In genomic region chr11:111193924-111194490, GRCh38 we compare ENCODE assay signal across 32 cellular contexts. TPM values are rescaled to one million over a fixed set of nuclear protein-coding genes. Genes with fewer than 3 reads are reported as not detected.
"Had no signal": no experiment of that assay in that cellular context is flagged by ENCODE, and none has a peak within 500 bp of the region (broad histone marks: within the 10 kb centered on the region; RNA-seq: fewer than 3 reads in every experiment).

No MANE protein-coding gene starts in this region.

- H3K36me3 Mint-ChIP-seq: activated naive CD4-positive, alpha-beta T cell treated with anti-CD3 and anti-CD28 coated beads, Interleukin-2, amount 50 U/mL, for 24 hours; brain had no signal

- DNase-seq: activated CD4-positive, alpha-beta T cell treated with anti-CD3 and anti-CD28 coated beads, Interleukin-2, amount 10 ng/mL, durations not matched to agents 7 days and 5 days; activated CD4-positive, CD25-positive, alpha-beta regulatory T cell treated with anti-CD3 and anti-CD28 coated beads, Interleukin-2, amount 50 U/mL, for 72 hours; activated CD8-positive, alpha-beta T cell treated with anti-CD3 and anti-CD28 coated beads, Interleukin-2, amount 10 ng/mL, durations not matched to agents 7 days and 5 days; activated gamma-delta T cell; effector memory CD8-positive, alpha-beta T cell; head of caudate nucleus; pancreas; psoas muscle; stimulated activated CD4-positive, alpha-beta T cell treated with anti-CD3 and anti-CD28 coated beads, Interleukin-12 subunit alpha, Interleukin-12 subunit beta, amount 100 ng/mL, for 4 hours; stimulated activated CD4-positive, alpha-beta T cell treated with anti-CD3 and anti-CD28 coated beads, Interleukin-1b, Interleukin-23, amount 100 ng/mL, for 48 hours; stimulated activated naive CD8-positive, alpha-beta T cell treated with anti-CD3 and anti-CD28 coated beads, Interleukin-15, amount 100 ng/mL, for 72 hours had no signal

- H3K4me3 Mint-ChIP-seq: activated CD4-positive, alpha-beta T cell treated with anti-CD3 and anti-CD28 coated beads, Interleukin-2, amount 10 ng/mL, durations not matched to agents 7 days and 5 days; activated CD8-positive, alpha-beta T cell treated with anti-CD3 and anti-CD28 coated beads, Interleukin-2, amount 10 ng/mL, durations not matched to agents 7 days and 5 days; activated naive CD4-positive, alpha-beta T cell treated with anti-CD3 and anti-CD28 coated beads, Interleukin-2, amount 50 U/mL, for 24 hours; activated T-helper 1 cell treated with anti-CD3 and anti-CD28 coated beads, Interleukin-12 subunit alpha, Interleukin-12 subunit beta, Interleukin-2, Interleukin-4 antibody, amounts not matched to agents 30 ng/mL and 10 ng/mL and 1 ng/mL, durations not matched to agents 14 hours and 24 hours and 36 hours; brain; central memory CD8-positive, alpha-beta T cell; effector memory CD8-positive, alpha-beta T cell; memory B cell; nephron; stimulated activated naive CD8-positive, alpha-beta T cell treated with anti-CD3 and anti-CD28 coated beads, Interleukin-15, amount 100 ng/mL, for 72 hours; T-helper 2 cell treated with Interferon-gamma antibody and Interleukin-4, amounts not matched to agents 5 μg/mL and 100 μg/mL, for 36 hours had no signal

- H3K9me3 ChIP-seq: gastroesophageal sphincter, neutrophil, pancreas, psoas muscle, suprapubic skin had no signal

- H3K36me3 ChIP-seq: esophagus muscularis mucosa, gastroesophageal sphincter, neutrophil, pancreas, right atrium auricular region, suprapubic skin, tibial nerve had no signal

- H3K4me3 ChIP-seq: esophagus muscularis mucosa, gastroesophageal sphincter, pancreas, psoas muscle, right atrium auricular region, suprapubic skin, tibial nerve had no signal

- H3K9me3 Mint-ChIP-seq: activated CD4-positive, alpha-beta T cell treated with anti-CD3 and anti-CD28 coated beads, Interleukin-2, amount 10 ng/mL, durations not matched to agents 7 days and 5 days; activated naive CD4-positive, alpha-beta T cell treated with anti-CD3 and anti-CD28 coated beads, Interleukin-2, amount 50 U/mL, for 24 hours; activated T-helper 1 cell treated with anti-CD3 and anti-CD28 coated beads, Interleukin-12 subunit alpha, Interleukin-12 subunit beta, Interleukin-2, Interleukin-4 antibody, amounts not matched to agents 30 ng/mL and 10 ng/mL and 1 ng/mL, durations not matched to agents 14 hours and 24 hours and 36 hours; central memory CD8-positive, alpha-beta T cell; effector memory CD8-positive, alpha-beta T cell; stimulated activated naive CD8-positive, alpha-beta T cell treated with anti-CD3 and anti-CD28 coated beads, Interleukin-15, amount 100 ng/mL, for 72 hours; T-helper 2 cell treated with Interferon-gamma antibody and Interleukin-4, amounts not matched to agents 5 μg/mL and 100 μg/mL, for 36 hours had no signal

- H3K4me1 Mint-ChIP-seq: activated CD4-positive, alpha-beta T cell treated with anti-CD3 and anti-CD28 coated beads, Interleukin-2, amount 10 ng/mL, durations not matched to agents 7 days and 5 days; activated naive CD4-positive, alpha-beta T cell treated with anti-CD3 and anti-CD28 coated beads, Interleukin-2, amount 50 U/mL, for 24 hours; brain; central memory CD8-positive, alpha-beta T cell; nephron; stimulated activated naive CD8-positive, alpha-beta T cell treated with anti-CD3 and anti-CD28 coated beads, Interleukin-15, amount 100 ng/mL, for 72 hours had no signal

- H3K27me3 ChIP-seq: esophagus muscularis mucosa, gastroesophageal sphincter, neutrophil, pancreas, right atrium auricular region, suprapubic skin, tibial nerve had no signal

- H3K27ac ChIP-seq: esophagus muscularis mucosa, gastroesophageal sphincter, neutrophil, pancreas, psoas muscle, right atrium auricular region, suprapubic skin, tibial nerve, VCaP had no signal

- H3K27ac Mint-ChIP-seq: activated CD4-positive, alpha-beta T cell treated with anti-CD3 and anti-CD28 coated beads, Interleukin-2, amount 10 ng/mL, durations not matched to agents 7 days and 5 days; activated CD8-positive, alpha-beta T cell treated with anti-CD3 and anti-CD28 coated beads, Interleukin-2, amount 10 ng/mL, durations not matched to agents 7 days and 5 days; activated naive CD4-positive, alpha-beta T cell treated with anti-CD3 and anti-CD28 coated beads, Interleukin-2, amount 50 U/mL, for 24 hours; activated T-helper 1 cell treated with anti-CD3 and anti-CD28 coated beads, Interleukin-12 subunit alpha, Interleukin-12 subunit beta, Interleukin-2, Interleukin-4 antibody, amounts not matched to agents 30 ng/mL and 10 ng/mL and 1 ng/mL, durations not matched to agents 14 hours and 24 hours and 36 hours; brain; effector memory CD8-positive, alpha-beta T cell; memory B cell; stimulated activated naive CD8-positive, alpha-beta T cell treated with anti-CD3 and anti-CD28 coated beads, Interleukin-15, amount 100 ng/mL, for 72 hours; T-helper 2 cell treated with Interferon-gamma antibody and Interleukin-4, amounts not matched to agents 5 μg/mL and 100 μg/mL, for 36 hours had no signal

- H3K4me1 ChIP-seq: esophagus muscularis mucosa, gastroesophageal sphincter, pancreas, psoas muscle, right atrium auricular region, suprapubic skin, tibial nerve had no signal

- FAIRE-seq: colon, endothelial cell of umbilical vein, islet of Langerhans, pancreas, urothelium cell line had no signal

RNA-seq across cellular contexts. Expression of gene POU2AF2, which starts 51.5 kb away (rescaled TPM):
- total RNA-seq: activated CD4-positive, alpha-beta T cell treated with anti-CD3 and anti-CD28 coated beads, Interleukin-2, amount 10 ng/mL, durations not matched to agents 7 days and 5 days; activated CD8-positive, alpha-beta T cell treated with anti-CD3 and anti-CD28 coated beads, Interleukin-2, amount 10 ng/mL, durations not matched to agents 7 days and 5 days; activated T-helper 1 cell treated with anti-CD3 and anti-CD28 coated beads, Interleukin-12 subunit alpha, Interleukin-12 subunit beta, Interleukin-2, Interleukin-4 antibody, amounts not matched to agents 30 ng/mL and 10 ng/mL and 1 ng/mL, durations not matched to agents 14 hours and 24 hours and 36 hours; dermis microvascular lymphatic vessel endothelial cell; endothelial cell of umbilical vein; liver; right atrium auricular region; skeletal muscle tissue; suprapubic skin had no signal
- polyA plus RNA-seq: endothelial cell of umbilical vein, liver had no signal
